ENCODE assay signal across 18 cellular contexts in the genomic region with DNA sequence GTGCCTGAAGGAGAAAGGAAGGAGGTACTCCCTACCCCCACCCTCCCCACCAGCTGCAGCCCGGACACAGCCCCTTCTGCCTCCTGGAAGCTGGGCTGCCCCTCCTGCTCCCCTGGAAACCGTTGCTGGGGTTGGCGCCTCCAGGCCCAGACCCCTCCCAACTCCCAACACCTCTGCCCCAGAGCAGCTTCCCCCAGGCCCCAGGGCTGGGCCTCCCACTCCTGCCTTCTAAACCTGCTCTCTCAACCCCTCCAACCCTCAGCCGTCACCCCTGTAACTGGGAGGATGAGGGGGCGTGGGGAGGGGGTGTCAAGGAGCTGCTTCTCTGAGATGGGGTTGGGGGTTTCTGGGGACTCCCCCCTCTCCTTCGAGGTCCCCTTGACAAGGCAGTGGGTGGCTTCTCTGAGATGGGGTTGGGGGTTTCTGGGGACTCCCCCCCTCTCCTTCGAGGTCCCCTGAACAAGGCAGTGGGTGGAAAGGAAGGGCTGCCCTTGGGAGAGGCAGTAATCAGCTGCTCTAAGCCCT. TPM values are rescaled to one million over a fixed set of nuclear protein-coding genes. Genes with fewer than 3 reads are reported as not detected.
DNase-seq lines count a peak whose midpoint lies in the region; ATAC-seq and TF ChIP-seq lines count a peak whose summit lies in the region.
"Had no signal": no experiment of that assay in that cellular context is flagged by ENCODE, and none has a peak within 500 bp of the region (broad histone marks: within the 10 kb centered on the region; RNA-seq: fewer than 3 reads in every experiment).

No MANE protein-coding gene starts in this region.

- peaks cover 41% of the 10 kb centered on the region for H3K27me3 Mint-ChIP-seq in activated CD8-positive, alpha-beta memory T cell treated with anti-CD3 and anti-CD28 coated beads, Interleukin-2, amount 10 ng/mL, durations not matched to agents 7 days and 5 days
- peaks cover 13% of the 10 kb centered on the region for H3K27me3 Mint-ChIP-seq in chondrocyte (ENCODE audit: low read depth)
- H3K27me3 Mint-ChIP-seq in neural progenitor cell (ENCODE audit: insufficient read depth, low read depth): peaks cover 26% of the 10 kb centered on the region
- peaks cover 91% of the 10 kb centered on the region for H3K27me3 Mint-ChIP-seq in stimulated activated naive CD8-positive, alpha-beta T cell treated with anti-CD3 and anti-CD28 coated beads, Interleukin-15, amount 100 ng/mL, for 72 hours

- H3K9ac ChIP-seq in neural progenitor cell: no peak overlapping the region

- H4K20me1 ChIP-seq in neural progenitor cell (ENCODE audit: low read depth): peaks cover 50% of the 10 kb centered on the region

- H2AFZ ChIP-seq in neural progenitor cell (replicated peaks): no peak overlapping the region

- H3K9me3 ChIP-seq in neural progenitor cell (ENCODE audit: low read depth) (no peaks in the 10 kb centered on the region), left ventricle myocardium inferior (replicated peaks) (no peaks in the 10 kb centered on the region)
- H3K9me3 ChIP-seq: A549, Caco-2 had no signal

- no peak overlapping the region for H3K4me3 Mint-ChIP-seq in activated CD8-positive, alpha-beta memory T cell treated with anti-CD3 and anti-CD28 coated beads, Interleukin-2, amount 10 ng/mL, durations not matched to agents 7 days and 5 days
- H3K4me3 Mint-ChIP-seq in chondrocyte (ENCODE audit: unreplicated experiment) (no peak overlapping the region), neural progenitor cell (peak overlapping the region; percentile 89)
- no peak overlapping the region for H3K4me3 Mint-ChIP-seq in stimulated activated naive CD8-positive, alpha-beta T cell treated with anti-CD3 and anti-CD28 coated beads, Interleukin-15, amount 100 ng/mL, for 72 hours

- H3K4me1 Mint-ChIP-seq in activated CD8-positive, alpha-beta memory T cell treated with anti-CD3 and anti-CD28 coated beads, Interleukin-2, amount 10 ng/mL, durations not matched to agents 7 days and 5 days: peaks cover 12% of the 10 kb centered on the region
- H3K4me1 Mint-ChIP-seq in chondrocyte (ENCODE audit: low read depth) (peaks cover 15% of the 10 kb centered on the region), neural progenitor cell (peaks cover 40% of the 10 kb centered on the region)
- peaks cover 40% of the 10 kb centered on the region for H3K4me1 Mint-ChIP-seq in stimulated activated naive CD8-positive, alpha-beta T cell treated with anti-CD3 and anti-CD28 coated beads, Interleukin-15, amount 100 ng/mL, for 72 hours

- H3K27ac ChIP-seq in neural progenitor cell: no peak overlapping the region
- no peak overlapping the region for H3K27ac ChIP-seq in left ventricle myocardium inferior (replicated peaks)
- H3K27ac ChIP-seq: A549, C4-2B had no signal

- peaks cover 20% of the 10 kb centered on the region for H3K79me2 ChIP-seq in neural progenitor cell (ENCODE audit: low read depth)

- peaks cover 25% of the 10 kb centered on the region for H3K27me3 ChIP-seq in neural progenitor cell
- peaks cover 49% of the 10 kb centered on the region for H3K27me3 ChIP-seq in left ventricle myocardium inferior (ENCODE audit: low read depth)

- no peaks in the 10 kb centered on the region for H3K9me3 Mint-ChIP-seq in activated CD8-positive, alpha-beta memory T cell treated with anti-CD3 and anti-CD28 coated beads, Interleukin-2, amount 10 ng/mL, durations not matched to agents 7 days and 5 days (ENCODE audit: low read depth)
- H3K9me3 Mint-ChIP-seq in chondrocyte (ENCODE audit: low read depth) (no peaks in the 10 kb centered on the region), neural progenitor cell (no peaks in the 10 kb centered on the region)
- no peaks in the 10 kb centered on the region for H3K9me3 Mint-ChIP-seq in stimulated activated naive CD8-positive, alpha-beta T cell treated with anti-CD3 and anti-CD28 coated beads, Interleukin-15, amount 100 ng/mL, for 72 hours

- intact Hi-C loops in left ventricle myocardium inferior (cut with micrococcal nuclease): no loop called here

- H3K36me3 ChIP-seq in neural progenitor cell (no peaks in the 10 kb centered on the region), left ventricle myocardium inferior (no peaks in the 10 kb centered on the region)

- H3K27ac Mint-ChIP-seq in activated CD8-positive, alpha-beta memory T cell treated with anti-CD3 and anti-CD28 coated beads, Interleukin-2, amount 10 ng/mL, durations not matched to agents 7 days and 5 days: no peak overlapping the region
- H3K27ac Mint-ChIP-seq in chondrocyte (ENCODE audit: unreplicated experiment) (no peak overlapping the region), neural progenitor cell (no peak overlapping the region)
- no peak overlapping the region for H3K27ac Mint-ChIP-seq in stimulated activated naive CD8-positive, alpha-beta T cell treated with anti-CD3 and anti-CD28 coated beads, Interleukin-15, amount 100 ng/mL, for 72 hours

- CTCF ChIA-PET in activated CD8-positive, alpha-beta memory T cell treated with anti-CD3 and anti-CD28 coated beads, Interleukin-2, amount 10 ng/mL, durations not matched to agents 7 days and 5 days (lab: Charles Lee): interaction anchor here (1.1 to 2.8 kb wide), 4 partner anchors 10 to 294 kb away, joined by 3 to 9 read pairs (median 4); no protein-coding TSS in a partner anchor

- H3K4me2 ChIP-seq in neural progenitor cell: peak overlapping the region; percentile 96
- H3K4me2 ChIP-seq: A549 had no signal

- ATAC-seq in activated CD8-positive, alpha-beta memory T cell treated with anti-CD3 and anti-CD28 coated beads, Interleukin-2, amount 10 ng/mL, durations not matched to agents 7 days and 5 days: no peak
- ATAC-seq in stimulated activated naive CD8-positive, alpha-beta T cell treated with anti-CD3 and anti-CD28 coated beads, Interleukin-15, amount 100 ng/mL, for 72 hours: no peak
- ATAC-seq: Right ventricle myocardium inferior had no signal

- TF ChIP-seq CTCF in chondrocyte (IDR thresholded peaks at IDR 0.05) (no peak), neural progenitor cell (IDR thresholded peaks at IDR 0.05) (no peak), left ventricle myocardium inferior (IDR thresholded peaks at IDR 0.05; ENCODE audit: borderline replicate concordance) (no peak)

- peak; percentile 54 for DNase-seq in activated CD8-positive, alpha-beta memory T cell treated with anti-CD3 and anti-CD28 coated beads for 24 hours
- DNase-seq in activated CD8-positive, alpha-beta memory T cell treated with anti-CD3 and anti-CD28 coated beads, Interleukin-2, amount 10 ng/mL, durations not matched to agents 7 days and 5 days: no peak
- DNase-seq in chondrocyte (ENCODE audit: low spot score): peak; percentile 76
- DNase-seq in neural progenitor cell (ENCODE audit: low spot score): no peak
- DNase-seq in NCI-H510A treated with DMSO at 0.1 percent for 48 hours (lab: John Stamatoyannopoulos, UW): no peak
- DNase-seq in NCI-H524 (lab: John Stamatoyannopoulos, UW): no peak
- DNase-seq in left ventricle myocardium inferior: no peak
- DNase-seq in stimulated activated naive CD8-positive, alpha-beta T cell treated with anti-CD3 and anti-CD28 coated beads, Interleukin-15, amount 100 ng/mL, for 72 hours: no peak
- DNase-seq: DMS79, H7, NCI-H1436, NCI-H2081, NCI-H526 had no signal

- no peak overlapping the region for H3K4me3 ChIP-seq in neural progenitor cell
- no peak overlapping the region for H3K4me3 ChIP-seq in left ventricle myocardium inferior
- H3K4me3 ChIP-seq: A549, GM12878 had no signal

- H3F3A ChIP-seq in neural progenitor cell (ENCODE audit: low read depth): peaks cover 28% of the 10 kb centered on the region

- H3K4me1 ChIP-seq in neural progenitor cell: peaks cover 35% of the 10 kb centered on the region
- peaks cover 27% of the 10 kb centered on the region for H3K4me1 ChIP-seq in left ventricle myocardium inferior

- H3K36me3 Mint-ChIP-seq in activated CD8-positive, alpha-beta memory T cell treated with anti-CD3 and anti-CD28 coated beads, Interleukin-2, amount 10 ng/mL, durations not matched to agents 7 days and 5 days: no peaks in the 10 kb centered on the region
- H3K36me3 Mint-ChIP-seq in chondrocyte (ENCODE audit: low read depth) (no peaks in the 10 kb centered on the region), neural progenitor cell (peaks cover 4% of the 10 kb centered on the region)

RNA-seq across cellular contexts. Expression of a gene that starts 2.4 kb away (rescaled TPM):
- total RNA-seq in activated CD8-positive, alpha-beta memory T cell treated with anti-CD3 and anti-CD28 coated beads, Interleukin-2, amount 10 ng/mL, durations not matched to agents 7 days and 5 days: 1 to 10 TPM; 2.5 to 4.5 TPM
- total RNA-seq in chondrocyte (6.5 to 22.6 TPM (median 19.1 TPM) in 3 replicates), neural progenitor cell (ENCODE audit: low replicate concordance) (15.1 and 20.0 TPM in 2 replicates), left ventricle myocardium inferior (0.93 TPM)

Comparison
In these comparisons a context has a peak if more than half of its experiments do, and no peak if none do; other contexts are left out.
1. DNase-seq: peak in activated CD8-positive, alpha-beta memory T cell treated with anti-CD3 and anti-CD28 coated beads for 24 hours (single experiment) and chondrocyte (single experiment); none in activated CD8-positive, alpha-beta memory T cell treated with anti-CD3 and anti-CD28 coated beads, Interleukin-2, amount 10 ng/mL, durations not matched to agents 7 days and 5 days (single experiment), neural progenitor cell (single experiment), NCI-H510A treated with DMSO at 0.1 percent for 48 hours (single experiment), NCI-H524 (0 of 2), left ventricle myocardium inferior (single experiment) and stimulated activated naive CD8-positive, alpha-beta T cell treated with anti-CD3 and anti-CD28 coated beads, Interleukin-15, amount 100 ng/mL, for 72 hours (0 of 2).